Comparison of ENCODE assay signal across 19 cellular contexts in genomic region chr18:35111086-35111485, GRCh38.
"Had no signal": no experiment of that assay in that cellular context is flagged by ENCODE, and none has a peak within 500 bp of the region (broad histone marks: within the 10 kb centered on the region; RNA-seq: fewer than 3 reads in every experiment).

No MANE protein-coding gene starts in this region.

- H3K79me2 ChIP-seq: hepatocyte had no signal

- H3K4me3 ChIP-seq: ascending aorta, hepatocyte, prostate gland, SJSA1, thyroid gland had no signal

- H2AFZ ChIP-seq: hepatocyte had no signal

- H3K36me3 Mint-ChIP-seq: natural killer cell had no signal

- H3K9me3 Mint-ChIP-seq: activated T-cell treated with anti-CD3 and anti-CD28 coated beads, Interleukin-2, amount 50 U/mL, for 4 hours; natural killer cell; stimulated activated naive CD8-positive, alpha-beta T cell treated with anti-CD3 and anti-CD28 coated beads, Interleukin-15, Interleukin-2, amounts not matched to agents 100 ng/mL and 50 ng/mL, for 24 hours had no signal

- FAIRE-seq: bronchial epithelial cell had no signal

- H3K27ac Mint-ChIP-seq: activated B cell treated with CpG ODN at 0.5 μM for 24 hours; activated naive CD4-positive, alpha-beta T cell treated with anti-CD3 and anti-CD28 coated beads, Interleukin-2, amount 10 ng/mL, durations not matched to agents 7 days and 5 days; stimulated activated naive CD8-positive, alpha-beta T cell treated with anti-CD3 and anti-CD28 coated beads, Interleukin-15, Interleukin-2, amounts not matched to agents 100 ng/mL and 50 ng/mL, for 24 hours had no signal

- H3K4me3 Mint-ChIP-seq: activated B cell treated with CpG ODN at 0.5 μM for 24 hours; activated naive CD4-positive, alpha-beta T cell treated with anti-CD3 and anti-CD28 coated beads, Interleukin-2, amount 10 ng/mL, durations not matched to agents 7 days and 5 days; activated T-cell treated with anti-CD3 and anti-CD28 coated beads, Interleukin-2, amount 50 U/mL, for 4 hours; natural killer cell; stimulated activated naive CD8-positive, alpha-beta T cell treated with anti-CD3 and anti-CD28 coated beads, Interleukin-15, Interleukin-2, amounts not matched to agents 100 ng/mL and 50 ng/mL, for 24 hours had no signal

- H3K27ac ChIP-seq: hepatocyte, prostate gland, SJSA1, thyroid gland had no signal

- H3K4me1 ChIP-seq: ascending aorta, prostate gland, SJSA1, thyroid gland had no signal

- H3K4me2 ChIP-seq: hepatocyte had no signal

- H3K27me3 Mint-ChIP-seq: activated B cell treated with CpG ODN at 0.5 μM for 24 hours; activated naive CD4-positive, alpha-beta T cell treated with anti-CD3 and anti-CD28 coated beads, Interleukin-2, amount 10 ng/mL, durations not matched to agents 7 days and 5 days; stimulated activated naive CD8-positive, alpha-beta T cell treated with anti-CD3 and anti-CD28 coated beads, Interleukin-15, Interleukin-2, amounts not matched to agents 100 ng/mL and 50 ng/mL, for 24 hours had no signal

- DNase-seq: activated B cell treated with CpG ODN at 0.5 μM for 24 hours; activated CD4-positive, alpha-beta T cell treated with anti-CD3 and anti-CD28 coated beads for 4 hours; activated effector memory CD4-positive, alpha-beta T cell treated with anti-CD3 and anti-CD28 coated beads, Interleukin-2, amount 50 U/mL, for 16 hours; activated naive CD4-positive, alpha-beta T cell treated with anti-CD3 and anti-CD28 coated beads, Interleukin-2, amount 10 ng/mL, durations not matched to agents 7 days and 5 days; activated T-cell treated with anti-CD3 and anti-CD28 coated beads, Interleukin-2, amount 50 U/mL, for 4 hours; adrenal gland; cortex of kidney; midbrain; natural killer cell; stimulated activated CD4-positive, alpha-beta T cell treated with anti-CD3 and anti-CD28 coated beads, Interleukin-12 subunit alpha, Interleukin-12 subunit beta, amount 100 ng/mL, for 4 hours; stimulated activated CD4-positive, alpha-beta T cell treated with anti-CD3 and anti-CD28 coated beads, Interleukin-4, amount 100 ng/mL, for 4 hours; substantia nigra; thyroid gland had no signal

- H3K27me3 ChIP-seq: adrenal gland, ascending aorta, hepatocyte, SJSA1, thyroid gland had no signal

- ATAC-seq: activated T-cell treated with anti-CD3 and anti-CD28 coated beads, Interleukin-2, amount 50 U/mL, for 4 hours; natural killer cell had no signal

- H3K9me3 ChIP-seq: prostate gland, SJSA1, thyroid gland had no signal

- H3K36me3 ChIP-seq: adrenal gland, ascending aorta, prostate gland, SJSA1, thyroid gland had no signal
